In the genomic region with DNA sequence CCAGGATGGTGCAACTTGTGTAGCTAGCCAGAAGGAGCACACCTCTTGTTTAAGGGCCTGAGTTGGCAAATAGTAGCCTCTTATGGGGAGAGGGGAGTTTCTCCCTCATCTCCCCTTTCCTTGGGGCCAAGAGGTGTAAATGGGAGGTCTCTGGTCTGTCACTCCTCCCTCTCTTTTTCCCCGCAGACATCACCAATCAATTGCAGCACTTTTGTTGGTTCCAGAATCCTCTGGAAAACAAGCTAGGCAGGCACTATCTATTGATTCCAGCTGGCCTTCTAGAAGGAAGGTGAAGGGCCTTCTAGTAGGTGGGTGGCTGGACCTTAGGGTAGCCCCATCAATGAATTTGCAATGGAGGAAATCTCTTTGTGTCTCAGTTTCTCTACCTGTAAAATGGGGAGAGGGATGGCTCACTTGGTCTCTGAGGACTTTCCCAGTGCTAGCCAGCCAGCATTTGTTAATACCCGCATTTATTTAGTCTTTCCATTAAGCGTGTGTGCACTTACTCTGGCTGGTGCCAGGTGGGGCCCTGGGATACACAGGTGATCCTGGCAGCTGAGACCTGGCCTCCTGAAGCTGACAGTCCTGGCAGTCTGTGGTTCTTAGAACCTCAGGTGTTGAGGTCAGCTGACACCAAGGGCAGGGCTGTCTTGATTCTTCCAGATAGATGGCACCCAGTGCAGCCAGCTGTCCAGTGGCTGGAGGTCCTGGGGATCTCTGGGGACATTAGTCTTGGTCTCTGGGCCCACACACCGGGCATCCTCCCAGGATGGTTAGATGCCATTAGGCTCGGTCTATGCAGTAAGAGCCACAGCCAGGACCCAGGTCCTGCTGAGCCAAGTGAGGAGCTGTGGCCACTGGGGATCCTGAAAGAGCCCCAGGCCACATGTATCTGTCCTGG, we compare ENCODE assay signal across 27 cellular contexts. TPM values are rescaled to one million over a fixed set of nuclear protein-coding genes. Genes with fewer than 3 reads are reported as not detected.
DNase-seq lines count a peak whose midpoint lies in the region; ATAC-seq and TF ChIP-seq lines count a peak whose summit lies in the region.
"Had no signal": no experiment of that assay in that cellular context is flagged by ENCODE, and none has a peak within 500 bp of the region (broad histone marks: within the 10 kb centered on the region; RNA-seq: fewer than 3 reads in every experiment).

No MANE protein-coding gene starts in this region.

- no peaks in the 10 kb centered on the region for H3K36me3 ChIP-seq in GM23338 (ENCODE audit: insufficient read depth)
- H3K36me3 ChIP-seq in SK-N-MC (ENCODE audit: insufficient read depth, low read length) = no peaks in the 10 kb centered on the region
- H3K36me3 ChIP-seq in gastroesophageal sphincter = no peaks in the 10 kb centered on the region
- H3K36me3 ChIP-seq in neural progenitor cell = no peaks in the 10 kb centered on the region
- H3K36me3 ChIP-seq: breast epithelium had no signal

- 80 to 92% methylated on average over 2 to 3 of the region's 5 CpGs for WGBS in gastroesophageal sphincter (ENCODE audit: low coverage in 1 of 2), 2 donors

- no peak for TF ChIP-seq EP300 in gastroesophageal sphincter (IDR thresholded peaks at IDR 0.05)

- TF ChIP-seq POLR2A in gastroesophageal sphincter (IDR thresholded peaks at IDR 0.05) = no peak

- H3K9me3 ChIP-seq in SK-N-MC (ENCODE audit: low read depth, low read length) (no peaks in the 10 kb centered on the region), gastroesophageal sphincter (no peaks in the 10 kb centered on the region), neural progenitor cell (ENCODE audit: low read depth) (no peaks in the 10 kb centered on the region)
- H3K9me3 ChIP-seq: breast epithelium, SJCRH30 had no signal

- H3K27me3 ChIP-seq in GM23338 (ENCODE audit: insufficient read depth) = no peaks in the 10 kb centered on the region
- H3K27me3 ChIP-seq in gastroesophageal sphincter = no peaks in the 10 kb centered on the region
- no peaks in the 10 kb centered on the region for H3K27me3 ChIP-seq in neural progenitor cell
- H3K27me3 ChIP-seq: breast epithelium, SJCRH30 had no signal

- H3K27ac ChIP-seq in GM23338 (ENCODE audit: low read depth) = no peak overlapping the region
- H3K27ac ChIP-seq in SK-N-MC = peak overlapping the region; percentile 82; the same call in 1 of the 2 replicates
- peak overlapping the region in 3 of 4 donors; percentile 40 to 83 (median 81) for H3K27ac ChIP-seq in gastroesophageal sphincter
- no peak overlapping the region for H3K27ac ChIP-seq in neural progenitor cell
- H3K27ac ChIP-seq: breast epithelium, C4-2B, parathyroid adenoma, SJCRH30, VCaP had no signal

- H3K4me3 Mint-ChIP-seq in GM23338 (no peak overlapping the region), neural progenitor cell (no peak overlapping the region)
- H3K4me3 Mint-ChIP-seq: activated naive CD8-positive, alpha-beta T cell; stimulated activated effector memory CD8-positive, alpha-beta T cell treated with anti-CD3 and anti-CD28 coated beads, Interleukin-12 subunit alpha, Interleukin-12 subunit beta, amount 100 ng/mL, for 72 hours had no signal

- no peak overlapping the region for H3K4me3 ChIP-seq in GM23338
- H3K4me3 ChIP-seq in SK-N-MC = peak overlapping the region; percentile 50
- no peak overlapping the region for H3K4me3 ChIP-seq in gastroesophageal sphincter
- H3K4me3 ChIP-seq in neural progenitor cell = no peak overlapping the region
- H3K4me3 ChIP-seq: breast epithelium, GM12878, SJCRH30 had no signal

- H3K9me2 ChIP-seq in GM23338 (ENCODE audit: insufficient read depth) = no peaks in the 10 kb centered on the region

- H4K20me1 ChIP-seq in GM23338 (replicated peaks; ENCODE audit: insufficient read depth) (no peaks in the 10 kb centered on the region), neural progenitor cell (ENCODE audit: low read depth) (peaks cover 72% of the 10 kb centered on the region)

- TF ChIP-seq CTCF in GM23338 (conservative IDR thresholded peaks at IDR 0.05; ENCODE audit: low read depth in 2 of 2) (no peak), gastroesophageal sphincter (IDR thresholded peaks at IDR 0.05) (no peak), neural progenitor cell (IDR thresholded peaks at IDR 0.05) (no peak)

- H3K4me2 ChIP-seq in GM23338 = peak overlapping the region; percentile 48; the same call in 1 of the 2 replicates
- H3K4me2 ChIP-seq in neural progenitor cell = no peak overlapping the region

- no peaks in the 10 kb centered on the region for H3K79me2 ChIP-seq in GM23338 (replicated peaks; ENCODE audit: insufficient read depth)
- H3K79me2 ChIP-seq in neural progenitor cell (ENCODE audit: low read depth) = peaks cover 4% of the 10 kb centered on the region
- H3K79me2 ChIP-seq: parathyroid adenoma had no signal

- H3K27ac Mint-ChIP-seq in GM23338 (no peak overlapping the region), neural progenitor cell (peak overlapping the region; percentile 57)
- H3K27ac Mint-ChIP-seq: activated naive CD8-positive, alpha-beta T cell; stimulated activated effector memory CD8-positive, alpha-beta T cell treated with anti-CD3 and anti-CD28 coated beads, Interleukin-12 subunit alpha, Interleukin-12 subunit beta, amount 100 ng/mL, for 72 hours had no signal

- no peaks in the 10 kb centered on the region; the same call in 1 of the 3 replicates for H3K36me3 Mint-ChIP-seq in GM23338 (ENCODE audit: low read depth)
- H3K36me3 Mint-ChIP-seq in neural progenitor cell = peaks cover 13% of the 10 kb centered on the region
- H3K36me3 Mint-ChIP-seq: activated naive CD8-positive, alpha-beta T cell; stimulated activated effector memory CD8-positive, alpha-beta T cell treated with anti-CD3 and anti-CD28 coated beads, Interleukin-12 subunit alpha, Interleukin-12 subunit beta, amount 100 ng/mL, for 72 hours had no signal

- H3F3A ChIP-seq in GM23338 (replicated peaks; ENCODE audit: low read depth) = no peaks in the 10 kb centered on the region
- peaks cover 9% of the 10 kb centered on the region for H3F3A ChIP-seq in neural progenitor cell (ENCODE audit: low read depth)

- H3K9me3 Mint-ChIP-seq in GM23338 (no peaks in the 10 kb centered on the region), neural progenitor cell (no peaks in the 10 kb centered on the region)
- H3K9me3 Mint-ChIP-seq: stimulated activated effector memory CD8-positive, alpha-beta T cell treated with anti-CD3 and anti-CD28 coated beads, Interleukin-12 subunit alpha, Interleukin-12 subunit beta, amount 100 ng/mL, for 72 hours had no signal

- H3K4me1 ChIP-seq in GM23338 (ENCODE audit: insufficient read depth) (peaks cover 41% of the 10 kb centered on the region), gastroesophageal sphincter (peaks cover 9 to 89% (median 24%) of the 10 kb centered on the region in 3 donors), neural progenitor cell (peaks cover 33% of the 10 kb centered on the region)
- H3K4me1 ChIP-seq: breast epithelium, parathyroid adenoma had no signal

- H3K9ac ChIP-seq in SK-N-MC (ENCODE audit: insufficient read length) (no peak overlapping the region), neural progenitor cell (no peak overlapping the region)
- H3K9ac ChIP-seq: parathyroid adenoma had no signal

- H3K27me3 Mint-ChIP-seq in GM23338 (ENCODE audit: insufficient read depth, low read depth, poor library complexity) (peaks cover 3% of the 10 kb centered on the region), neural progenitor cell (ENCODE audit: insufficient read depth, low read depth) (peaks cover 2% of the 10 kb centered on the region)
- H3K27me3 Mint-ChIP-seq: activated naive CD8-positive, alpha-beta T cell had no signal

- no peak overlapping the region for H2AFZ ChIP-seq in GM23338
- H2AFZ ChIP-seq in neural progenitor cell (replicated peaks) = no peak overlapping the region
- H2AFZ ChIP-seq: parathyroid adenoma had no signal

- ATAC-seq in GM23338 (no peak), gastroesophageal sphincter (no peak), HG03139 (IDR thresholded peaks at IDR 0.05; ENCODE audit: unreplicated experiment) (no peak)
- ATAC-seq: GM12878; stimulated activated effector memory CD8-positive, alpha-beta T cell treated with anti-CD3 and anti-CD28 coated beads, Interleukin-12 subunit alpha, Interleukin-12 subunit beta, amount 100 ng/mL, for 72 hours had no signal

- no peak for DNase-seq in GM23338 (ENCODE audit: low spot score)
- DNase-seq in SK-N-MC (ENCODE audit: low read depth, low spot score) = no peak
- DNase-seq in neural progenitor cell (ENCODE audit: low spot score) = no peak
- DNase-seq in NCI-H345 (lab: John Stamatoyannopoulos, UW) = no peak
- no peak for DNase-seq in pons (ENCODE audit: low spot score)
- DNase-seq: activated CD4-positive, alpha-beta T cell treated with anti-CD3 and anti-CD28 coated beads for 48 hours; COR-L47; effector CD8-positive, alpha-beta T cell; HCEC 1CT; NCI-H1436 treated with DMSO at 0.1 percent for 48 hours; NCI-H226; NCI-H774; SJCRH30; stimulated activated CD4-positive, alpha-beta T cell treated with anti-CD3 and anti-CD28 coated beads, Interleukin-15, amount 100 ng/mL, for 24 hours; substantia nigra; T1000; trophoblast cell had no signal

- H3K4me1 Mint-ChIP-seq in GM23338 = peaks cover 59% of the 10 kb centered on the region
- H3K4me1 Mint-ChIP-seq in neural progenitor cell = peaks cover 62% of the 10 kb centered on the region

RNA-seq across cellular contexts. Expression of gene TSPAN18, which starts 51.7 kb away (rescaled TPM):
- 10.6 and 12.0 TPM in 2 replicates for total RNA-seq in GM23338 (2014; rRNA removed; shearing (Covaris generic))
- 5.8 and 6.0 TPM in 2 replicates for polyA plus RNA-seq in GM23338 (2016; fragmentation: Nextera tagmentation; extraction: Ambion mirVana)
- total RNA-seq in gastroesophageal sphincter (10 to 100 TPM; 31.1 to 74.6 (median 34.7) TPM), neural progenitor cell (ENCODE audit: low replicate concordance) (16.5 and 33.0 TPM in 2 replicates)
- total RNA-seq: LHCN-M2 had no signal

Comparison
In these comparisons a context has a peak if more than half of its experiments do, and no peak if none do; other contexts are left out.
1. H3K27ac ChIP-seq: peak in SK-N-MC (single experiment) and gastroesophageal sphincter (3 of 4); none in GM23338 (single experiment) and neural progenitor cell (single experiment).